8 cellular contexts compared by ENCODE assay signal in the genomic region with DNA sequence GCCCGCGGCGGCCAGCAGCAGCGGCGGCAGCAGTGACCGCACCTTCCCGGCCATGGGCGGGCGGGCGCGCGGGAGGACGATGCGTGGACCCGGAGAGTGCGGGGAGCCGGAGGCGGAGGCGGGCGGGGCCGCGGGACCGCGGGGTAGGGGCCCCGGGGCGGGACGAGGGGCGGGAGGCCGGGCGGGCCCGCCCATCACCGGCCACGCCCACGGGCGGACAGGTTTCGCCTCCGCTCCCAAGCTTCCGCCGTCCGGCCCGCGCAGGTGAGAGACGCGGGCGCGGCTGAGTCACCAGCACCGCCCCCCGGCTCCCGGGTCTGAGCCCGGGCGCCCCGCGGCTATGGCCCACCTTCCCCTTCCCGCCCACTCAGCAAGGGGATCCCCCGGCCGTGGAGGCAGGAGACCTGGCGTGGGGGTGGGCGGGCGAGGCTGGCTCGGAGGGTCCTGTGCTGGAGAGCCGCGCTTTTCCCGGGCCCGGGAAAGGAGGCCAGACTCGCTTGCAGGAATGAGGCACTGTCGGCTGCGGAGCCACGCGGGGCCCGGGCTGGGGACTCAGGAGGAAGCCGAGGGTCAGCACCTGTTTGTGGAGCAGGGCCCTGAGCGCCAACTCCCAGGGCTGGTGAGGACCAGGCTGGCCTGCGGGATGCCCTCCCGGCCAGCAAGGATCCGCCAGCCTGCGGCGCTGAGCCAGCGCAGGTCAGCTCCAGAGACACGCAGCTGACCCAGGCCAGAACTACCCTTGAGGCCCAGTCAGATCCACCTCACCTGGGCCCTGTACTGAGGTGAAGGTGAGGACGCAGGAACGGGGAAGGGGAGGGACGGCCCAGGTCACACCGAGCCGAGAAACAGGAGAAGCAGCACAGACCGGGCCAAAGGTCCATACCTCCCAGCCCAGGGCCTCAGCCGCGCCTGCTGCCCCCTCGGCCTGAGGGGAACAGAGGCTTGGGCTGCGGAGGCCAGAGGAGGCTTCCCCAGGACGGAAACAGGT. TPM values are rescaled to one million over a fixed set of nuclear protein-coding genes. Genes with fewer than 3 reads are reported as not detected.
DNase-seq lines count a peak whose midpoint lies in the region; ATAC-seq and TF ChIP-seq lines count a peak whose summit lies in the region.

A gene (minus strand): TSS at position 118 of the 988 bp plus-strand sequence. CDS start 64 bp downstream, at position 54.

- 0% methylated on average over 1 of the region's 90 CpGs; no CpG with 5 or more reads in 1 of the 2 donors for WGBS in esophagus squamous epithelium, 2 donors
- WGBS in sigmoid colon, 2 donors: 5 to 17% methylated on average over 90 of the region's 90 CpGs

- no peak for TF ChIP-seq EP300 in sigmoid colon (IDR thresholded peaks at IDR 0.05)

- TF ChIP-seq CTCF in esophagus squamous epithelium (IDR thresholded peaks at IDR 0.05): no peak
- no peak for TF ChIP-seq CTCF in sigmoid colon (IDR thresholded peaks at IDR 0.05)

- ATAC-seq in GM21717 (IDR thresholded peaks at IDR 0.05; ENCODE audit: unreplicated experiment): no peak

- DNase-seq in DMS79 treated with DMSO at 0.1 percent for 48 hours (lab: John Stamatoyannopoulos, UW) (peak; percentile 29), DMS79 (lab: John Stamatoyannopoulos, UW) (no peak), T-helper 9 cell (peak; percentile 35), esophagus squamous epithelium (lab: John Stamatoyannopoulos, UW) (no peak), sigmoid colon (no peak), erythroblast (lab: John Stamatoyannopoulos, UW) (no peak), putamen (ENCODE audit: low spot score) (no peak)

- H3K9me3 ChIP-seq in esophagus squamous epithelium: no peaks in the 10 kb centered on the region
- H3K9me3 ChIP-seq in sigmoid colon: no peaks in the 10 kb centered on the region

- peaks cover 0 to 65% (median 7%) of the 10 kb centered on the region in 4 donors for H3K27me3 ChIP-seq in esophagus squamous epithelium
- peaks cover 23 to 51% (median 46%) of the 10 kb centered on the region in 3 donors for H3K27me3 ChIP-seq in sigmoid colon

- H3K4me3 ChIP-seq in esophagus squamous epithelium (peak within 1 kb of the TSS; percentile 41 to 70 (median 51)), sigmoid colon (peak within 1 kb of the TSS in 3 of 4 donors; percentile 28 to 35 (median 35))

- peak in 1 of 4 donors; percentile 22 for TF ChIP-seq POLR2A in esophagus squamous epithelium (IDR thresholded peaks at IDR 0.05)
- peak in 1 of 2 donors; percentile 21 for TF ChIP-seq POLR2A in sigmoid colon (IDR thresholded peaks at IDR 0.05)
- TF ChIP-seq POLR2A in erythroblast (IDR thresholded peaks at IDR 0.05; ENCODE audit: low read length): no peak

- peak within 1 kb of the TSS; percentile 17 to 63 (median 52) for H3K27ac ChIP-seq in esophagus squamous epithelium
- peak within 1 kb of the TSS; percentile 62 to 69 (median 65) for H3K27ac ChIP-seq in sigmoid colon

- H3K36me3 ChIP-seq in esophagus squamous epithelium (no peaks in the 10 kb centered on the region), sigmoid colon (no peaks in the 10 kb centered on the region)

- H3K4me1 ChIP-seq in esophagus squamous epithelium (peaks cover 29 to 61% (median 35%) of the 10 kb centered on the region in 3 donors), sigmoid colon (peaks cover 0 to 47% (median 43%) of the 10 kb centered on the region in 4 donors)

- intact Hi-C loops in esophagus squamous epithelium (cut with DNase I): no loop called here
- intact Hi-C loops in sigmoid colon (cut with DNase I): no loop called here

RNA-seq across cellular contexts. Expression of the gene that starts here (rescaled TPM):
- total RNA-seq in esophagus squamous epithelium (1 to 10 TPM in 2 of 4 donors, under 1 TPM in 2; 0.47 to 1.3 (median 0.86) TPM), sigmoid colon (1 to 10 TPM in 3 of 4 donors, not detected in 1; 1.2 to 2.2 (median 2.1) TPM)
- polyA plus RNA-seq in sigmoid colon: 1 to 10 TPM in 2 of 3 donors, under 1 TPM in 1; 0.92 to 6.4 (median 3.0) TPM

Comparison
In these comparisons a context has a peak if more than half of its experiments do, and no peak if none do; other contexts are left out.
1. DNase-seq: peak in DMS79 treated with DMSO at 0.1 percent for 48 hours (single experiment) and T-helper 9 cell (single experiment); none in DMS79 (single experiment), esophagus squamous epithelium (single experiment), sigmoid colon (single experiment), erythroblast (0 of 2) and putamen (single experiment).